8 cellular contexts compared by ENCODE assay signal in genomic region chr10:130110236-130111114, GRCh38. TPM values are rescaled to one million over a fixed set of nuclear protein-coding genes. Genes with fewer than 3 reads are reported as not detected.
DNase-seq lines count a peak whose midpoint lies in the region; ATAC-seq and FAIRE-seq lines count a peak whose summit lies in the region.

Gene C10orf143, minus strand, starts transcription at chr10:130110830. Its CDS starts 58 bp downstream, at chr10:130110772.

- no peaks in the 10 kb centered on the region for H3K9me3 ChIP-seq in endocrine pancreas (ENCODE audit: control insufficient read depth, low read length)

- DNase-seq in COR-L47 (lab: John Stamatoyannopoulos, UW) (peak; percentile 80), HTR-8/SVneo (ENCODE audit: insufficient read length, low spot score) (peak; percentile 82), NOMO-1 treated with DMSO at 0.1 percent for 48 hours (lab: John Stamatoyannopoulos, UW; ENCODE audit: unreplicated experiment) (peak; percentile 92), mesenteric fat pad (ENCODE audit: low spot score) (peak; percentile 99)
- DNase-seq in activated CD8-positive, alpha-beta memory T cell treated with anti-CD3 and anti-CD28 coated beads, Interleukin-2, amount 50 U/mL, for 1 hour (ENCODE audit: extremely low read depth): peak; percentile 88
- peak; percentile 96 for DNase-seq in stimulated activated CD8-positive, alpha-beta memory T cell treated with anti-CD3 and anti-CD28 coated beads, Interleukin-15, amount 100 ng/mL, for 1 hour (ENCODE audit: low read depth)

- H3K27me3 ChIP-seq in endocrine pancreas (ENCODE audit: control insufficient read depth, insufficient read depth, low read length): no peaks in the 10 kb centered on the region

- H3K4me3 ChIP-seq in endocrine pancreas (ENCODE audit: control insufficient read depth, insufficient read depth, low read length): peak within 1 kb of the TSS; percentile 49

- no peaks in the 10 kb centered on the region for H3K4me1 ChIP-seq in endocrine pancreas (ENCODE audit: control insufficient read depth, insufficient read depth, low read length)

- ATAC-seq in GM21381 (IDR thresholded peaks at IDR 0.05; ENCODE audit: unreplicated experiment): peak; percentile 79

- no peaks in the 10 kb centered on the region for H3K36me3 ChIP-seq in endocrine pancreas (ENCODE audit: control insufficient read depth, insufficient read depth, low read length)

- peak within 1 kb of the TSS; percentile 85 for H3K9ac ChIP-seq in endocrine pancreas (ENCODE audit: control insufficient read depth, insufficient read depth, low read length)

- no peak for FAIRE-seq in HTR-8/SVneo (lab: Jason Lieb, UNC)

RNA-seq across cellular contexts. Expression of gene C10orf143, which starts in this region (rescaled TPM):
- total RNA-seq in mesenteric fat pad: 3.7 TPM

Comparison
In these comparisons a context has a peak if more than half of its experiments do, and no peak if none do; other contexts are left out.
1. Peak in every context shown above with its lines: DNase-seq, ATAC-seq and H3K4me3 ChIP-seq.